ENCODE assay signal across 19 cellular contexts in genomic region chr4:946517-947471, GRCh38.
DNase-seq lines count a peak whose midpoint lies in the region; ATAC-seq lines count a peak whose summit lies in the region.
"Had no signal": no experiment of that assay in that cellular context is flagged by ENCODE, and none has a peak within 500 bp of the region (broad histone marks: within the 10 kb centered on the region; RNA-seq: fewer than 3 reads in every experiment).

No MANE protein-coding gene starts in this region.

- peak; percentile 21 for DNase-seq in activated CD4-positive, CD25-positive, alpha-beta regulatory T cell treated with anti-CD3 and anti-CD28 coated beads, Interleukin-2, amount 50 U/mL, for 72 hours
- DNase-seq in activated CD4-positive, CD25-positive, alpha-beta regulatory T cell (lab: John Stamatoyannopoulos, UW): no peak
- DNase-seq in SK-N-MC (ENCODE audit: low read depth, low spot score) (no peak), left kidney (ENCODE audit: low read depth, low spot score) (peak; percentile 40), retina (peak; percentile 52), NCI-H1417 treated with DMSO at 0.1 percent for 48 hours (lab: John Stamatoyannopoulos, UW) (no peak), ecto neural progenitor cell (ENCODE audit: low spot score) (no peak)
- DNase-seq: DMS 273 treated with DMSO at 0.1 percent for 48 hours, GF-D8, KBM-7, MV-4-11, NCI-H1417, NCI-H2029, NCI-H2171, NCI-H446 treated with DMSO at 0.1 percent for 48 hours, RPMI8226 had no signal

- H3K27ac ChIP-seq in SK-N-MC: no peak overlapping the region
- H3K27ac ChIP-seq: BLaER1 had no signal

- H3K9ac ChIP-seq in SK-N-MC (ENCODE audit: insufficient read length): no peak overlapping the region
- H3K9ac ChIP-seq: BLaER1 had no signal

- peak overlapping the region; percentile 55 for H3K4me3 ChIP-seq in SK-N-MC
- H3K4me3 ChIP-seq: BLaER1, GM23338 had no signal

- no peak for ATAC-seq in GM21390 (IDR thresholded peaks at IDR 0.05; ENCODE audit: unreplicated experiment)

- H3K36me3 ChIP-seq in SK-N-MC (ENCODE audit: insufficient read depth, low read length): no peaks in the 10 kb centered on the region
- H3K36me3 ChIP-seq: BLaER1 had no signal

- H3K9me3 ChIP-seq in SK-N-MC (ENCODE audit: low read depth, low read length): no peaks in the 10 kb centered on the region
- H3K9me3 ChIP-seq: BLaER1 had no signal

Comparison
In these comparisons a context has a peak if more than half of its experiments do, and no peak if none do; other contexts are left out.
1. DNase-seq: peak in activated CD4-positive, CD25-positive, alpha-beta regulatory T cell treated with anti-CD3 and anti-CD28 coated beads, Interleukin-2, amount 50 U/mL, for 72 hours (single experiment), left kidney (single experiment) and retina (single experiment); none in activated CD4-positive, CD25-positive, alpha-beta regulatory T cell (0 of 4), SK-N-MC (single experiment), NCI-H1417 treated with DMSO at 0.1 percent for 48 hours (single experiment) and ecto neural progenitor cell (single experiment).